Comparison of ENCODE assay signal across 18 cellular contexts in the genomic region with DNA sequence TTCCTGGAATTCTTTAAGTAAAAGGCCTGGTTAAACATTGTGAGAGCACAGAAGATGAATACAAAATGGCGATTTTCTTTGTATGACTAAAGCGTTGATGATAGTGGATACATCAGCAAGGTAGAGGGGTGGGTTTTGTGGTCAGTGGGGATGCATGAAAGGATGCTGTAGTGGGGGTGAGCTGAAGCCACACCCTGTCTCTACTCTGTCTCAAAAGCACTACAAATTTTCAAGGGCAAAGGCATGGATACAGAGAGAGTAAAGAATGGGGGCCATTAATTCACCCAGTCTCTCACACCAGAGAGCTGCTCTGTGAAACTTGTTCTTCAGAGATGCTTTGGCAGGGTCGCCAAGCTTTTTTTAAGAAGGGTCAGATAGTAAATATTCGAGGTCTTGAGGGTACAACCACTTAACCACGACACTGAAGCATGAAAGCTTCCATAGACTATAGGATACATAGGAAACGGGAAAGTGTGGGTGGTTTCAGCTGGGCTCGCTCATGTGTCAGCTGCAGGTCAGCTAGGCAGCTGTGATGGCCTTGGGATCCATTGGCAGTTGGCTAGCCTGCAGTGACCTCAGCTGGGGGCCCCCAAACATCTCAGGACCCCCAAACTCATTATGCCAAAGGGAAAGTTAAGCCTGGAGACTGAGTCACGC. TPM values are rescaled to one million over a fixed set of nuclear protein-coding genes. Genes with fewer than 3 reads are reported as not detected.
DNase-seq lines count a peak whose midpoint lies in the region; ATAC-seq and TF ChIP-seq lines count a peak whose summit lies in the region.
"Had no signal": no experiment of that assay in that cellular context is flagged by ENCODE, and none has a peak within 500 bp of the region (broad histone marks: within the 10 kb centered on the region; RNA-seq: fewer than 3 reads in every experiment).

No MANE protein-coding gene starts in this region.

- H2BK12ac ChIP-seq in H9 (ENCODE audit: insufficient read length, low read depth, low read length) = no peak overlapping the region

- H3K79me2 ChIP-seq in H9 (ENCODE audit: insufficient read depth, low read length) = no peaks in the 10 kb centered on the region

- DNase-seq in HCEC 1CT (peak; percentile 9), fibroblast of villous mesenchyme (ENCODE audit: low read depth) (peak; percentile 38), esophagus muscularis mucosa (ENCODE audit: extremely low spot score) (no peak), H9 (no peak), progenitor cell of endocrine pancreas (ENCODE audit: low spot score, unreplicated experiment) (no peak), cerebellum (ENCODE audit: low spot score) (no peak)
- DNase-seq in activated CD8-positive, alpha-beta T cell treated with anti-CD3 and anti-CD28 coated beads, Interleukin-2, amount 10 ng/mL, durations not matched to agents 7 days and 5 days = no peak
- peak; percentile 32 for DNase-seq in stimulated activated CD8-positive, alpha-beta memory T cell treated with anti-CD3 and anti-CD28 coated beads, Interleukin-4, amount 100 ng/mL, for 48 hours
- DNase-seq: activated CD4-positive, CD25-positive, alpha-beta regulatory T cell treated with anti-CD3 and anti-CD28 coated beads, Interleukin-2, amount 50 U/mL, for 72 hours; activated effector memory CD4-positive, alpha-beta T cell treated with Interleukin-2 at 50 U/mL for 16 hours; GOT3; mesendoderm; NCI-H1092 treated with DMSO at 0.1 percent for 48 hours; NCI-H226; stimulated activated CD4-positive, alpha-beta T cell treated with anti-CD3 and anti-CD28 coated beads, Interleukin-4, amount 100 ng/mL, for 24 hours; stomach; SW 1271 had no signal

- no peak overlapping the region for H3K18ac ChIP-seq in H9 (ENCODE audit: insufficient read length, low read depth, low read length)

- no peak overlapping the region for H4K5ac ChIP-seq in H9 (ENCODE audit: insufficient read length, low read depth, low read length)

- H4K20me1 ChIP-seq in H9 (ENCODE audit: control insufficient read depth, insufficient read depth, insufficient read length) = no peaks in the 10 kb centered on the region

- peaks cover 68% of the 10 kb centered on the region for H3K36me3 Mint-ChIP-seq in activated CD8-positive, alpha-beta T cell treated with anti-CD3 and anti-CD28 coated beads, Interleukin-2, amount 10 ng/mL, durations not matched to agents 7 days and 5 days (ENCODE audit: low read depth)
- H3K36me3 Mint-ChIP-seq in H9 (ENCODE audit: insufficient read depth in 1 of 3, low read depth in 3 of 3) (peaks cover 72 to 92% (median 91%) of the 10 kb centered on the region in 3 experiments), progenitor cell of endocrine pancreas (ENCODE audit: insufficient read depth) (peaks cover 33% of the 10 kb centered on the region)

- H3K23ac ChIP-seq in H9 (ENCODE audit: insufficient read length, low read depth, low read length) = no peak overlapping the region

- no peaks in the 10 kb centered on the region for H3K27me3 Mint-ChIP-seq in activated CD8-positive, alpha-beta T cell treated with anti-CD3 and anti-CD28 coated beads, Interleukin-2, amount 10 ng/mL, durations not matched to agents 7 days and 5 days (ENCODE audit: low read depth)
- H3K27me3 Mint-ChIP-seq in H9 (ENCODE audit: low read depth) (no peaks in the 10 kb centered on the region), progenitor cell of endocrine pancreas (no peaks in the 10 kb centered on the region)

- no peak overlapping the region for H4K8ac ChIP-seq in H9 (replicated peaks; ENCODE audit: insufficient read length, low read depth, low read length)

- no peak for ATAC-seq in activated CD8-positive, alpha-beta T cell treated with anti-CD3 and anti-CD28 coated beads, Interleukin-2, amount 10 ng/mL, durations not matched to agents 7 days and 5 days

- H3K9ac ChIP-seq in H9 (ENCODE audit: extremely low read depth, insufficient read length, low read length) = no peak overlapping the region

- WGBS in esophagus muscularis mucosa = 86% methylated on average over 8 of the region's 8 CpGs
- WGBS in H9 (ENCODE audit: extremely low coverage, insufficient read length, low lambda C conversion rate) = no CpG with 5 or more reads among the region's 8 CpGs

- H3K27ac ChIP-seq in esophagus muscularis mucosa (replicated peaks in 1 of 4) (peak overlapping the region in 1 of 4 donors; percentile 30), H9 (ENCODE audit: insufficient read length, low read depth, low read length) (no peak overlapping the region)
- H3K27ac ChIP-seq: C4-2B, stomach had no signal

- CTCF ChIA-PET in activated CD8-positive, alpha-beta T cell treated with anti-CD3 and anti-CD28 coated beads, Interleukin-2, amount 10 ng/mL, durations not matched to agents 7 days and 5 days (lab: Charles Lee) = interaction anchor here (1.1 to 4.0 kb wide), 4 partner anchors 8 to 34 kb away, joined by 3 to 35 read pairs (median 8); no protein-coding TSS in a partner anchor

- H4K91ac ChIP-seq in H9 (ENCODE audit: insufficient read length, low read depth, low read length) = no peak overlapping the region

- H3K4me1 Mint-ChIP-seq in activated CD8-positive, alpha-beta T cell treated with anti-CD3 and anti-CD28 coated beads, Interleukin-2, amount 10 ng/mL, durations not matched to agents 7 days and 5 days (ENCODE audit: low read depth) = peaks cover 14% of the 10 kb centered on the region
- no peaks in the 10 kb centered on the region for H3K4me1 Mint-ChIP-seq in H9
- no peaks in the 10 kb centered on the region for H3K4me1 Mint-ChIP-seq in progenitor cell of endocrine pancreas (ENCODE audit: low read depth)

- TF ChIP-seq POLR2A in esophagus muscularis mucosa (IDR thresholded peaks at IDR 0.05; ENCODE audit: low read depth) = no peak

- no peak overlapping the region for H2BK5ac ChIP-seq in H9 (ENCODE audit: insufficient read length, low read length)

- peak overlapping the region; percentile 18 for H3K27ac Mint-ChIP-seq in activated CD8-positive, alpha-beta T cell treated with anti-CD3 and anti-CD28 coated beads, Interleukin-2, amount 10 ng/mL, durations not matched to agents 7 days and 5 days
- no peak overlapping the region; a peak in 1 of 7 replicates for H3K27ac Mint-ChIP-seq in H9
- H3K27ac Mint-ChIP-seq in progenitor cell of endocrine pancreas = no peak overlapping the region

- no peak overlapping the region for H3K56ac ChIP-seq in H9 (ENCODE audit: insufficient read length, low read depth, low read length)

- H3K36me3 ChIP-seq in esophagus muscularis mucosa = peaks cover 40 to 67% (median 49%) of the 10 kb centered on the region in 4 donors

- POLR2A ChIA-PET in activated CD8-positive, alpha-beta T cell treated with anti-CD3 and anti-CD28 coated beads, Interleukin-2, amount 10 ng/mL, durations not matched to agents 7 days and 5 days (lab: Charles Lee) = interaction anchor here (1.2 to 1.3 kb wide), 2 partner anchors 8 to 36 kb away, joined by 3 to 5 read pairs; a partner anchor contains a TSS

- H3T11ph ChIP-seq in H9 (ENCODE audit: low read length) = no peak overlapping the region

- intact Hi-C loops in esophagus muscularis mucosa (cut with DNase I) = no loop called here

- H3K23me2 ChIP-seq in H9 (ENCODE audit: insufficient read length, low read depth, low read length, poor library complexity, severe bottlenecking) = no peaks in the 10 kb centered on the region

- H3K4me3 ChIP-seq in fibroblast of villous mesenchyme (ENCODE audit: low read depth, low read length) = no peak overlapping the region
- no peak overlapping the region for H3K4me3 ChIP-seq in esophagus muscularis mucosa
- H3K4me3 ChIP-seq: stomach had no signal

- no peak for TF ChIP-seq EP300 in esophagus muscularis mucosa (IDR thresholded peaks at IDR 0.05)

- H3K4ac ChIP-seq in H9 (ENCODE audit: low read depth, low read length) = no peak overlapping the region

- peaks cover 4% of the 10 kb centered on the region for H3K9me3 Mint-ChIP-seq in activated CD8-positive, alpha-beta T cell treated with anti-CD3 and anti-CD28 coated beads, Interleukin-2, amount 10 ng/mL, durations not matched to agents 7 days and 5 days (ENCODE audit: insufficient read depth)
- peaks cover 33 to 38% of the 10 kb centered on the region in 2 experiments for H3K9me3 Mint-ChIP-seq in H9
- H3K9me3 Mint-ChIP-seq in progenitor cell of endocrine pancreas (ENCODE audit: low read depth) = peaks cover 9% of the 10 kb centered on the region

- H3K4me3 Mint-ChIP-seq in activated CD8-positive, alpha-beta T cell treated with anti-CD3 and anti-CD28 coated beads, Interleukin-2, amount 10 ng/mL, durations not matched to agents 7 days and 5 days = no peak overlapping the region
- no peak overlapping the region for H3K4me3 Mint-ChIP-seq in H9
- H3K4me3 Mint-ChIP-seq in progenitor cell of endocrine pancreas (ENCODE audit: low read depth) = no peak overlapping the region

- H3K27me3 ChIP-seq in esophagus muscularis mucosa (no peaks in the 10 kb centered on the region), H9 (ENCODE audit: insufficient read depth, low read length) (no peaks in the 10 kb centered on the region)
- H3K27me3 ChIP-seq: stomach had no signal

- H3K4me1 ChIP-seq in esophagus muscularis mucosa (peaks cover 0 to 14% (median 5%) of the 10 kb centered on the region in 4 donors), H9 (ENCODE audit: insufficient read depth, low read length) (no peaks in the 10 kb centered on the region)

- no peak overlapping the region for H2BK15ac ChIP-seq in H9 (ENCODE audit: low read depth, low read length)

- H2AK5ac ChIP-seq in H9 (ENCODE audit: insufficient read length, low read length) = no peak overlapping the region

- no peak overlapping the region for H2BK120ac ChIP-seq in H9 (ENCODE audit: low read depth, low read length, poor library complexity, severe bottlenecking)

- no peak overlapping the region for H2BK20ac ChIP-seq in H9 (ENCODE audit: low read depth, low read length, poor library complexity, severe bottlenecking)

- H3K4me2 ChIP-seq in H9 (ENCODE audit: insufficient read depth, insufficient read length, low read length) = no peak overlapping the region

- H3K9me3 ChIP-seq in esophagus muscularis mucosa (no peaks in the 10 kb centered on the region), H9 (ENCODE audit: control insufficient read depth, low read depth, low read length) (peaks cover 15% of the 10 kb centered on the region)
- H3K9me3 ChIP-seq: stomach had no signal

- no peak overlapping the region for H2AFZ ChIP-seq in H9 (ENCODE audit: low read length)

- no peaks in the 10 kb centered on the region for H3K79me1 ChIP-seq in H9 (ENCODE audit: insufficient read depth, low read depth, low read length, poor library complexity, severe bottlenecking)

- H3K14ac ChIP-seq in H9 (ENCODE audit: insufficient read depth, low read length) = no peak overlapping the region

- TF ChIP-seq CTCF in fibroblast of villous mesenchyme (IDR thresholded peaks at IDR 0.05; ENCODE audit: insufficient read depth, low read depth, low read length) = no peak
- TF ChIP-seq CTCF in esophagus muscularis mucosa (IDR thresholded peaks at IDR 0.05) = no peak
- no peak for TF ChIP-seq CTCF in H9 (conservative IDR thresholded peaks at IDR 0.05)
- TF ChIP-seq CTCF in progenitor cell of endocrine pancreas (IDR thresholded peaks at IDR 0.05; ENCODE audit: unreplicated experiment) = no peak

RNA-seq across cellular contexts. Expression of a gene that starts 8.3 kb away (rescaled TPM):
- 10 to 100 TPM; 57.4 to 57.5 TPM for total RNA-seq in activated CD8-positive, alpha-beta T cell treated with anti-CD3 and anti-CD28 coated beads, Interleukin-2, amount 10 ng/mL, durations not matched to agents 7 days and 5 days
- 45.7 and 59.2 TPM in 2 replicates for total RNA-seq in fibroblast of villous mesenchyme
- total RNA-seq in esophagus muscularis mucosa = 10 to 100 TPM; 10.4 to 22.7 (median 15.9) TPM
- total RNA-seq in H9 (2021) = 35.4 and 43.6 TPM in 2 replicates
- 45.9 and 46.7 TPM in 2 replicates for total RNA-seq in progenitor cell of endocrine pancreas
- 30.0 TPM for total RNA-seq in cerebellum

RNA-seq across cellular contexts. Expression of a gene that starts 8.8 kb away (rescaled TPM):
- 10 to 100 TPM; 53.2 to 55.6 TPM for total RNA-seq in activated CD8-positive, alpha-beta T cell treated with anti-CD3 and anti-CD28 coated beads, Interleukin-2, amount 10 ng/mL, durations not matched to agents 7 days and 5 days
- total RNA-seq in fibroblast of villous mesenchyme (124 and 144 TPM in 2 replicates), esophagus muscularis mucosa (10 to 100 TPM; 23.7 to 35.3 (median 31.6) TPM), H9 (2021) (21.7 and 23.1 TPM in 2 replicates), progenitor cell of endocrine pancreas (44.3 and 45.3 TPM in 2 replicates), cerebellum (15.2 TPM)

RNA-seq across cellular contexts. Expression of a gene that starts 21.9 kb away (rescaled TPM):
- total RNA-seq in activated CD8-positive, alpha-beta T cell treated with anti-CD3 and anti-CD28 coated beads, Interleukin-2, amount 10 ng/mL, durations not matched to agents 7 days and 5 days = 1 to 10 TPM; 6.3 to 6.4 TPM
- 10.6 and 14.2 TPM in 2 replicates for total RNA-seq in fibroblast of villous mesenchyme
- 10 to 100 TPM in 1 of 4 donors, 1 to 10 TPM in 3; 6.2 to 12.3 (median 8.2) TPM for total RNA-seq in esophagus muscularis mucosa
- 24.3 and 25.2 TPM in 2 replicates for total RNA-seq in H9 (2021)
- 20.6 and 22.2 TPM in 2 replicates for total RNA-seq in progenitor cell of endocrine pancreas
- 11.8 TPM for total RNA-seq in cerebellum

RNA-seq across cellular contexts. Expression of a gene that starts 37.4 kb away (rescaled TPM):
- 10 to 100 TPM; 24.1 to 26.4 TPM for total RNA-seq in activated CD8-positive, alpha-beta T cell treated with anti-CD3 and anti-CD28 coated beads, Interleukin-2, amount 10 ng/mL, durations not matched to agents 7 days and 5 days
- total RNA-seq in fibroblast of villous mesenchyme (22.9 and 23.7 TPM in 2 replicates), esophagus muscularis mucosa (10 to 100 TPM; 12.9 to 24.2 (median 14.8) TPM), H9 (2021) (59.0 and 65.0 TPM in 2 replicates), progenitor cell of endocrine pancreas (68.1 and 78.8 TPM in 2 replicates), cerebellum (13.2 TPM)

RNA-seq across cellular contexts. Expression of a gene that starts 37.6 kb away (rescaled TPM):
- 100 to 1,000 TPM; 202 to 214 TPM for total RNA-seq in activated CD8-positive, alpha-beta T cell treated with anti-CD3 and anti-CD28 coated beads, Interleukin-2, amount 10 ng/mL, durations not matched to agents 7 days and 5 days
- total RNA-seq in fibroblast of villous mesenchyme = 252 and 335 TPM in 2 replicates
- total RNA-seq in esophagus muscularis mucosa = 100 to 1,000 TPM; 102 to 164 (median 118) TPM
- 294 and 297 TPM in 2 replicates for total RNA-seq in H9 (2021)
- total RNA-seq in progenitor cell of endocrine pancreas = 251 and 254 TPM in 2 replicates
- total RNA-seq in cerebellum = 137 TPM

Comparison
In these comparisons a context has a peak if more than half of its experiments do, and no peak if none do; other contexts are left out.
1. DNase-seq: peak in HCEC 1CT (single experiment), fibroblast of villous mesenchyme (single experiment) and stimulated activated CD8-positive, alpha-beta memory T cell treated with anti-CD3 and anti-CD28 coated beads, Interleukin-4, amount 100 ng/mL, for 48 hours (single experiment); none in activated CD8-positive, alpha-beta T cell treated with anti-CD3 and anti-CD28 coated beads, Interleukin-2, amount 10 ng/mL, durations not matched to agents 7 days and 5 days (single experiment), esophagus muscularis mucosa (single experiment), H9 (single experiment), progenitor cell of endocrine pancreas (single experiment) and cerebellum (single experiment).